In the genomic region with DNA sequence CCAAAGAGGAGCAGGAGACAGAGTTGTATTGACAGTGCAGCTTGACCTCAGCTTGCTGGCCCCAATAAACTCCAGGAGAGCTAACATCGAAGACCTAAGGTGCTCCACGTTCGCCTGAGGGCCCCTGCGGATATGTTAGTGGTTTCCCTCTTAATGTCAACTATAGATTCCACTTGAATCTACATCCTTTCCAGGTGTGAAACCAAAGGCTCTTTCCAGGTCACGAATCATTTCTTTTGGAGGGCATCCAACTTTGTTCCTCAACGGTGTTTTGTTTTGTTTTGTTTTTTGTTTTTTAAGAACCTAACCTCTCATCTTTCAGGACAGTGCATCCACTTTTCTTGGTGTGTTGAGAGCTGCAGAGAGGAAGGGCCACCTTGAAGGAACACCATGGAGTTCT, we compare ENCODE assay signal across 16 cellular contexts.
A peak's percentile ranks its signal among the peaks of the same experiment; 100 is the strongest.
DNase-seq lines count a peak whose midpoint lies in the region; ATAC-seq and TF ChIP-seq lines count a peak whose summit lies in the region.
"Had no signal": no experiment of that assay in that cellular context is flagged by ENCODE, and none has a peak within 500 bp of the region (broad histone marks: within the 10 kb centered on the region; RNA-seq: fewer than 3 reads in every experiment).

No MANE protein-coding gene starts in this region.

- no peaks in the 10 kb centered on the region for H3K9me3 ChIP-seq in CD4-positive, alpha-beta memory T cell (ENCODE audit: control insufficient read depth in 1 of 2, low read length in 2 of 2)
- H3K9me3 ChIP-seq in effector memory CD4-positive, alpha-beta T cell (ENCODE audit: control insufficient read depth, low read length), result no peaks in the 10 kb centered on the region
- H3K9me3 ChIP-seq: BLaER1 treated with 17β-estradiol and CSF1 and Interleukin-3, amounts not matched to agents 10 nM and 100 nM; stomach had no signal

- intact Hi-C loops in CD4-positive, alpha-beta memory T cell (cut with micrococcal nuclease), result no loop called here

- no peaks in the 10 kb centered on the region for H3K36me3 ChIP-seq in CD4-positive, alpha-beta memory T cell (ENCODE audit: insufficient read depth, low read length)
- H3K36me3 ChIP-seq in effector memory CD4-positive, alpha-beta T cell (ENCODE audit: control insufficient read depth, insufficient read depth, low read length), result no peaks in the 10 kb centered on the region
- H3K36me3 ChIP-seq: BLaER1 treated with 17β-estradiol and CSF1 and Interleukin-3, amounts not matched to agents 10 nM and 100 nM; stomach had no signal

- H3K4me1 ChIP-seq in CD4-positive, alpha-beta memory T cell (ENCODE audit: insufficient read depth, low read length), result peaks cover 22% of the 10 kb centered on the region
- no peaks in the 10 kb centered on the region for H3K4me1 ChIP-seq in effector memory CD4-positive, alpha-beta T cell (ENCODE audit: control insufficient read depth, insufficient read depth, low read length, poor library complexity, severe bottlenecking)

- peaks cover 53% of the 10 kb centered on the region for H3K4me1 Mint-ChIP-seq in stimulated activated naive CD8-positive, alpha-beta T cell treated with anti-CD3 and anti-CD28 coated beads, Interleukin-15, Interleukin-2, amounts not matched to agents 100 ng/mL and 50 ng/mL, for 24 hours (ENCODE audit: low read depth)
- H3K4me1 Mint-ChIP-seq in CD4-positive, alpha-beta memory T cell, result peaks cover 16 to 43% (median 27%) of the 10 kb centered on the region in 4 donors

- no peak for ATAC-seq in stimulated activated naive CD8-positive, alpha-beta T cell treated with anti-CD3 and anti-CD28 coated beads, Interleukin-15, Interleukin-2, amounts not matched to agents 100 U/mL and 50 U/mL, for 24 hours

- no peak for DNase-seq in stimulated activated naive CD8-positive, alpha-beta T cell treated with anti-CD3 and anti-CD28 coated beads, Interleukin-15, Interleukin-2, amounts not matched to agents 100 U/mL and 50 U/mL, for 24 hours
- DNase-seq in NCI-H748 (lab: John Stamatoyannopoulos, UW; ENCODE audit: unreplicated experiment), result peak; percentile 75
- DNase-seq in fibroblast of villous mesenchyme (ENCODE audit: low read depth), result peak; percentile 30
- no peak for DNase-seq in 8988T
- DNase-seq in CD4-positive, alpha-beta memory T cell, result no peak
- no peak for DNase-seq in stimulated activated CD4-positive, alpha-beta T cell treated with anti-CD3 and anti-CD28 coated beads, Interleukin-15, amount 100 ng/mL, for 24 hours
- no peak for DNase-seq in effector memory CD4-positive, alpha-beta T cell
- DNase-seq: activated CD4-positive, alpha-beta T cell treated with anti-CD3 and anti-CD28 coated beads for 48 hours; H7; stimulated activated CD4-positive, alpha-beta T cell treated with anti-CD3 and anti-CD28 coated beads, Interleukin-4, amount 100 ng/mL, for 4 hours; stomach had no signal

- peak overlapping the region; percentile 2 for H3K27ac Mint-ChIP-seq in stimulated activated naive CD8-positive, alpha-beta T cell treated with anti-CD3 and anti-CD28 coated beads, Interleukin-15, Interleukin-2, amounts not matched to agents 100 ng/mL and 50 ng/mL, for 24 hours
- peak overlapping the region in 3 of 7 donors; percentile 34 to 46 (median 38) for H3K27ac Mint-ChIP-seq in CD4-positive, alpha-beta memory T cell
- H3K27ac Mint-ChIP-seq: activated T-helper 2 cell treated with anti-CD3 and anti-CD28 coated beads, Interferon-gamma antibody, Interleukin-2, Interleukin-4, amounts not matched to agents 10 μg/mL and 5 μg/mL and 100 μg/mL, durations not matched to agents 14 hours and 24 hours and 36 hours; T-helper 1 cell treated with Interleukin-12 subunit alpha and Interleukin-12 subunit beta and Interleukin-4 antibody, amounts not matched to agents 30 μg/mL and 1 μg/mL, for 36 hours had no signal

- H3K4me3 Mint-ChIP-seq in stimulated activated naive CD8-positive, alpha-beta T cell treated with anti-CD3 and anti-CD28 coated beads, Interleukin-15, Interleukin-2, amounts not matched to agents 100 ng/mL and 50 ng/mL, for 24 hours, result no peak overlapping the region
- no peak overlapping the region for H3K4me3 Mint-ChIP-seq in CD4-positive, alpha-beta memory T cell
- H3K4me3 Mint-ChIP-seq: brain; T-helper 1 cell treated with Interleukin-12 subunit alpha and Interleukin-12 subunit beta and Interleukin-4 antibody, amounts not matched to agents 30 μg/mL and 1 μg/mL, for 36 hours had no signal

- H3K27ac ChIP-seq in CD4-positive, alpha-beta memory T cell (ENCODE audit: low read depth, low read length), result no peak overlapping the region
- no peak overlapping the region for H3K27ac ChIP-seq in effector memory CD4-positive, alpha-beta T cell (ENCODE audit: insufficient read depth, low read length, poor library complexity, severe bottlenecking)
- H3K27ac ChIP-seq: BLaER1 treated with 17β-estradiol and CSF1 and Interleukin-3, amounts not matched to agents 10 nM and 100 nM had no signal

- H3K27me3 ChIP-seq in CD4-positive, alpha-beta memory T cell (ENCODE audit: insufficient read depth, low read length), result no peaks in the 10 kb centered on the region
- no peaks in the 10 kb centered on the region for H3K27me3 ChIP-seq in effector memory CD4-positive, alpha-beta T cell (replicated peaks; ENCODE audit: control insufficient read depth, insufficient read depth, low read length, poor library complexity, severe bottlenecking)
- H3K27me3 ChIP-seq: BLaER1 treated with 17β-estradiol and CSF1 and Interleukin-3, amounts not matched to agents 10 nM and 100 nM; stomach had no signal

- TF ChIP-seq CTCF in fibroblast of villous mesenchyme (IDR thresholded peaks at IDR 0.05; ENCODE audit: insufficient read depth, low read depth, low read length), result no peak

- H3K27me3 Mint-ChIP-seq in stimulated activated naive CD8-positive, alpha-beta T cell treated with anti-CD3 and anti-CD28 coated beads, Interleukin-15, Interleukin-2, amounts not matched to agents 100 ng/mL and 50 ng/mL, for 24 hours, result no peaks in the 10 kb centered on the region
- no peaks in the 10 kb centered on the region for H3K27me3 Mint-ChIP-seq in CD4-positive, alpha-beta memory T cell
- H3K27me3 Mint-ChIP-seq: brain had no signal

- CTCF ChIA-PET in CD4-positive, alpha-beta memory T cell (lab: Charles Lee; ENCODE audit: partially characterized antibody), result interaction anchor here (2.7 to 30.4 kb wide), 3 partner anchors 8 to 181 kb away, joined by 8 to 874 read pairs (median 10); no protein-coding TSS in a partner anchor

- no peaks in the 10 kb centered on the region for H3K9me3 Mint-ChIP-seq in stimulated activated naive CD8-positive, alpha-beta T cell treated with anti-CD3 and anti-CD28 coated beads, Interleukin-15, Interleukin-2, amounts not matched to agents 100 ng/mL and 50 ng/mL, for 24 hours
- H3K9me3 Mint-ChIP-seq in CD4-positive, alpha-beta memory T cell, result no peaks in the 10 kb centered on the region
- H3K9me3 Mint-ChIP-seq: activated T-helper 2 cell treated with anti-CD3 and anti-CD28 coated beads, Interferon-gamma antibody, Interleukin-2, Interleukin-4, amounts not matched to agents 10 μg/mL and 5 μg/mL and 100 μg/mL, durations not matched to agents 14 hours and 24 hours and 36 hours; brain; T-helper 1 cell treated with Interleukin-12 subunit alpha and Interleukin-12 subunit beta and Interleukin-4 antibody, amounts not matched to agents 30 μg/mL and 1 μg/mL, for 36 hours had no signal

- POLR2A ChIA-PET in CD4-positive, alpha-beta memory T cell (lab: Charles Lee; ENCODE audit: partially characterized antibody), result interaction anchor here (1.4 kb wide), 1 partner anchor 10 kb away, joined by 3 read pairs; no protein-coding TSS in a partner anchor

- no peak overlapping the region for H3K4me3 ChIP-seq in fibroblast of villous mesenchyme (ENCODE audit: low read depth, low read length)
- H3K4me3 ChIP-seq in CD4-positive, alpha-beta memory T cell (ENCODE audit: low read length in 2 of 2), result no peak overlapping the region
- H3K4me3 ChIP-seq in effector memory CD4-positive, alpha-beta T cell (ENCODE audit: insufficient read depth, low read depth, low read length, poor library complexity, severe bottlenecking), result no peak overlapping the region
- H3K4me3 ChIP-seq: BLaER1 treated with 17β-estradiol and CSF1 and Interleukin-3, amounts not matched to agents 10 nM and 100 nM; stomach had no signal

- H3K36me3 Mint-ChIP-seq in stimulated activated naive CD8-positive, alpha-beta T cell treated with anti-CD3 and anti-CD28 coated beads, Interleukin-15, Interleukin-2, amounts not matched to agents 100 ng/mL and 50 ng/mL, for 24 hours (ENCODE audit: low read depth), result no peaks in the 10 kb centered on the region
- no peaks in the 10 kb centered on the region for H3K36me3 Mint-ChIP-seq in CD4-positive, alpha-beta memory T cell

Comparison
In these comparisons a context has a peak if more than half of its experiments do, and no peak if none do; other contexts are left out.
1. DNase-seq: peak in NCI-H748 (single experiment) and fibroblast of villous mesenchyme (single experiment); none in stimulated activated naive CD8-positive, alpha-beta T cell treated with anti-CD3 and anti-CD28 coated beads, Interleukin-15, Interleukin-2, amounts not matched to agents 100 U/mL and 50 U/mL, for 24 hours (single experiment), 8988T (single experiment), CD4-positive, alpha-beta memory T cell (0 of 5), stimulated activated CD4-positive, alpha-beta T cell treated with anti-CD3 and anti-CD28 coated beads, Interleukin-15, amount 100 ng/mL, for 24 hours (single experiment) and effector memory CD4-positive, alpha-beta T cell (0 of 3).